Comparison of ENCODE assay signal across 1 cellular context in the genomic region with DNA sequence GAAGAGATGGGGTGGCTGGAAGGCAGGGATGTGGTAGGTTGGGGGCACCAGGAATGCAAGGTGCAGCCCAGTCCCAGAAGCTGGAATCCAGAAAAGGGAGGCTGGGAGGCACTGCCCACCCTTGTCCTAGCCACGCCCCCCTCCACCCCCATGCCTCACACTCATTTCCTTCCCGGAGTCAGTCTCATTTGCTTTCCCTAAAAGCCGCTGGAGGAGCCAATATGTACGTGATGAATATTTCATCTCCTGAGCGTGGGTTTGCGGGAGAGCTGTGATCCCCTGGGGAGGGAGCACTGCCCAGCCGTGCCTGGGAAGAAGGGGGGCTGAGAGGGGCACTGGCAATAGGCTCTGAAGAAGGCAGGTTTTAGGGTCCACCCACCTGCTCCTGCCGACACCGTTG.
TF ChIP-seq lines count a peak whose summit lies in the region.

No MANE protein-coding gene starts in this region.

TF ChIP-seq in WTC11, 78 proteins besides CTCF, POLR2A, EP300 and RAD21 (continued from another document):
- TF ChIP-seq JUN (CRISPR knock-in tag; IDR thresholded peaks at IDR 0.05) (no peak), MYBL2 (CRISPR knock-in tag; IDR thresholded peaks at IDR 0.05) (no peak)
TF ChIP-seq in WTC11: peak in this region for 0.
